In genomic region chr2:38260972-38261371, GRCh38 we compare ENCODE assay signal across 1 cellular context.
TF ChIP-seq lines count a peak whose summit lies in the region.

No MANE protein-coding gene starts in this region.

TF ChIP-seq in WTC11, 78 proteins besides CTCF, POLR2A, EP300 and RAD21 (continued from another document):
- TF ChIP-seq ZNF425 (CRISPR knock-in tag; conservative IDR thresholded peaks at IDR 0.05), result no peak
- no peak for TF ChIP-seq ZNF219 (CRISPR knock-in tag; IDR thresholded peaks at IDR 0.05; ENCODE audit: borderline replicate concordance)
- TF ChIP-seq NR1H2 (CRISPR knock-in tag; IDR thresholded peaks at IDR 0.05), result no peak
- no peak for TF ChIP-seq ZNF232 (CRISPR knock-in tag; IDR thresholded peaks at IDR 0.05)
- TF ChIP-seq ZNF317 (CRISPR knock-in tag; IDR thresholded peaks at IDR 0.05; ENCODE audit: borderline replicate concordance, low read depth), result no peak
- no peak for TF ChIP-seq MYBL2 (CRISPR knock-in tag; IDR thresholded peaks at IDR 0.05)
- no peak for TF ChIP-seq ATF3 (CRISPR knock-in tag; conservative IDR thresholded peaks at IDR 0.05)
